In the genomic region with DNA sequence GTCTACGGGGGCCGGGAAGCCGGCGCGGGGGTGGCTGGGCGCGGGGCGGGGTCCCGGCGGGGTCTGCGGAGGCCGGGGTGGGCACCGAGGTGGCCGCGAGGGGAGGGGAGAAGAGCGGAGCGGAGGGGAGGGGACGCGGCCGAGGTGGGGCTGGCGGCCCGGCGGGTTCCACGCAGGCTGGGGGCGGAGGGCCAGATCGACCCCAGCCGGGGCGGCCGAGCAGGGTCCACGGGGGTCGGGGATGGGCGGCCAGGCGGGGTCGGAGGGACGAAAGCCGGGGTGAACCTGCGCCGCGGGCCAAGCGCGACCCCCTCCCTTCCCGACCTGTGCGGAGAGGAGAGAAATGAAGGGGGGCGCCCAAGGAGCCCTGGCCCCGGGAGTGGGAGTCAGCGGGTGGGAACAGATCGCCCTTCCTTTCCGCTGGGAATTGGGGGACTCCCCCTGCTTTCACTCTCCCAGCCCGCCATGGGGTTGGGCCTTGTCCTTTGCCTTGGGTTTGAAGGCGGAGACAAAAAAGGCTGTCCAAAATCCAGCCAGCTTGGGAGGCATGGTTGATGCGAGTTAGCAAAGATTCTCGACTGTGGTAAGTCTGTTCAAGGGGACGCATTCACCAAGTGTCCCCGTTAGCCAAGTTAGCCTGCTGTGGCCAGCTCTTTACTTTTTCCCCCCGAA, we compare ENCODE assay signal across 8 cellular contexts. TPM values are rescaled to one million over a fixed set of nuclear protein-coding genes. Genes with fewer than 3 reads are reported as not detected.
DNase-seq lines count a peak whose midpoint lies in the region; ATAC-seq and TF ChIP-seq lines count a peak whose summit lies in the region.

No MANE protein-coding gene starts in this region.

- no peaks in the 10 kb centered on the region for H4K20me1 ChIP-seq in KMS-11 (ENCODE audit: insufficient read depth)

- no peaks in the 10 kb centered on the region for H3K36me3 Mint-ChIP-seq in natural killer cell

- H3K27ac Mint-ChIP-seq in natural killer cell = peak overlapping the region; percentile 7 to 11

- H3K27ac ChIP-seq in KMS-11 = no peak overlapping the region

- H2AFZ ChIP-seq in KMS-11 (ENCODE audit: low read depth) = peak overlapping the region; percentile 49

- intact Hi-C loops in natural killer cell (cut with micrococcal nuclease) = loop anchor here (1.0 to 5.0 kb wide), 2 partner anchors 53 to 109 kb away; a partner anchor contains a TSS

- H3K4me1 ChIP-seq in ES-I3 (ENCODE audit: insufficient read depth, low read length) (peaks cover 10% of the 10 kb centered on the region; the same call in 1 of the 2 replicates), KMS-11 (ENCODE audit: low read depth, poor library complexity, severe bottlenecking) (peaks cover 11% of the 10 kb centered on the region)

- H3K27me3 ChIP-seq in KMS-11 (ENCODE audit: insufficient read depth, low read depth) = no peaks in the 10 kb centered on the region

- H3K36me3 ChIP-seq in ES-I3 (ENCODE audit: insufficient read depth, low read length) (no peaks in the 10 kb centered on the region; the same call in 1 of the 2 replicates), KMS-11 (ENCODE audit: insufficient read depth) (no peaks in the 10 kb centered on the region)

- H3K9ac ChIP-seq in ES-I3 (ENCODE audit: low read depth, low read length) = peak overlapping the region; percentile 76
- H3K9ac ChIP-seq in KMS-11 = peak overlapping the region; percentile 55; the same call in 1 of the 2 replicates

- H3K79me2 ChIP-seq in KMS-11 (ENCODE audit: insufficient read depth, low read depth) = no peaks in the 10 kb centered on the region

- peak overlapping the region; percentile 77 for H3K4me3 Mint-ChIP-seq in natural killer cell

- peaks cover 0 to 9% of the 10 kb centered on the region in 2 donors for H3K4me1 Mint-ChIP-seq in natural killer cell

- no peak for TF ChIP-seq CTCF in KMS-11 (conservative IDR thresholded peaks at IDR 0.05; ENCODE audit: low read depth, low read length)
- no peak for TF ChIP-seq CTCF in fibroblast of villous mesenchyme (IDR thresholded peaks at IDR 0.05; ENCODE audit: insufficient read depth, low read depth, low read length)
- no peak for TF ChIP-seq CTCF in natural killer cell (IDR thresholded peaks at IDR 0.05)

- H3K4me2 ChIP-seq in KMS-11 = peak overlapping the region; percentile 18; the same call in 1 of the 2 replicates

- H3K9me3 ChIP-seq in ES-I3 (ENCODE audit: control insufficient read depth, insufficient read depth, low read length) = no peaks in the 10 kb centered on the region

- peak; percentile 74 for DNase-seq in activated effector memory CD4-positive, alpha-beta T cell treated with anti-CD3 and anti-CD28 coated beads, Interleukin-2, amount 50 U/mL, for 16 hours
- peak; percentile 81 for DNase-seq in fibroblast of villous mesenchyme (ENCODE audit: low read depth)
- DNase-seq in natural killer cell = peak; percentile 26
- DNase-seq in ureter (ENCODE audit: low spot score) = peak; percentile 75

- ATAC-seq in GM21526 (IDR thresholded peaks at IDR 0.05; ENCODE audit: low FRiP score, unreplicated experiment) (peak; percentile 12), natural killer cell (peak; percentile 16 to 23 (median 20)), GM18517 (IDR thresholded peaks at IDR 0.05; ENCODE audit: unreplicated experiment) (no peak)

- no peaks in the 10 kb centered on the region for H3K9me3 Mint-ChIP-seq in natural killer cell

- H3K27me3 Mint-ChIP-seq in natural killer cell (ENCODE audit: low read depth in 2 of 2) = peaks cover 5 to 6% of the 10 kb centered on the region in 2 donors

- H3K4me3 ChIP-seq in KMS-11 (IDR thresholded peaks at IDR 0.05; ENCODE audit: insufficient read depth, low read depth, low read length) (no peak overlapping the region), fibroblast of villous mesenchyme (ENCODE audit: low read depth, low read length) (peak overlapping the region; percentile 95)

RNA-seq across cellular contexts. Expression of a gene that starts 0.5 kb away (rescaled TPM):
- total RNA-seq in fibroblast of villous mesenchyme = 253 and 310 TPM in 2 replicates
- total RNA-seq in natural killer cell = 10 to 100 TPM in 1 of 3 donors, 1 to 10 TPM in 2; 2.0 to 19.4 (median 2.0) TPM
- 39.7 TPM for total RNA-seq in ureter

RNA-seq across cellular contexts. Expression of a gene that starts 54.2 kb away (rescaled TPM):
- total RNA-seq in fibroblast of villous mesenchyme (25.0 and 30.0 TPM in 2 replicates), natural killer cell (10 to 100 TPM; 68.8 to 97.7 (median 71.1) TPM), ureter (19.6 TPM)

Comparison
In these comparisons a context has a peak if more than half of its experiments do, and no peak if none do; other contexts are left out.
1. DNase-seq: peak in every context shown above with its lines; median percentile 81 in fibroblast of villous mesenchyme; 75 in ureter; 74 in activated effector memory CD4-positive, alpha-beta T cell treated with anti-CD3 and anti-CD28 coated beads, Interleukin-2, amount 50 U/mL, for 16 hours; 26 in natural killer cell.